8 cellular contexts compared by ENCODE assay signal in the genomic region with DNA sequence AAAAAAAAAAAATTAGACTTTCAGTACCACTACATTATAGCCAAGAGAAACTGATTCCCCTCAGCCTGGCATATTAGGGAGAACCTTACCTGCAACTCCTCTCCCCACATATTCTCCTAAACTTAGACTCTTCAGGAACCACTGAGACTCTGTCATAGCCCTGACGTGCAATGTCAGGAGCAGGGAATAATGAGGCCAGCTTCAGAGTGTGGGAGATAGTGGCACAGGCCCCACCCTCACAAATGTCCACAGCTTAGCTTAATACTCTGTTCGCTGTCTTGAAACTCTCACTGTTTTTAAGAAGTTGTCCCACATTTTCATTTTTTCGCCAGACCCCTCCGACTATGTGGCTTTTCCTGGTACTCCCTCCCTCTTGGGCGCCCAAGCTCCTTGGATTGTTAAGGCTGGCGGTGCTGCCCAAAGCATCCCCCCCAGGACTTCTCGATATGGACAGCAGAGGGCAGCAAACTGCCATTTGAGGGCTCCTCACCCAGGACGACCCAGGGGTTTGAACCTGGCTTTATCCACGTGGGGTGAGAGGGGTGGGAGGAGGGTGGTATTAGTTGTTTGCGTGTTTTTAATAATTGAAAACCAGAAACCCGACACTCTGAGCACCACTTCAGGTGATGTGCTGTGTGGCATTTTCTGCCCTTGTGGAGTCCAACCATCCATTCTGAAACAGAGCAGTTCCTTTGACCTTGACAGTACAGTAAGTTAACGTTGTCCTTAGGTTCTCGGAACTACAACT. TPM values are rescaled to one million over a fixed set of nuclear protein-coding genes. Genes with fewer than 3 reads are reported as not detected.
A peak's percentile ranks its signal among the peaks of the same experiment; 100 is the strongest.
DNase-seq lines count a peak whose midpoint lies in the region; ATAC-seq, FAIRE-seq and TF ChIP-seq lines count a peak whose summit lies in the region.

No MANE protein-coding gene starts in this region.

- H3K4me3 Mint-ChIP-seq in activated naive CD4-positive, alpha-beta T cell treated with anti-CD3 and anti-CD28 coated beads for 36 hours = no peak overlapping the region
- H3K4me3 Mint-ChIP-seq in glutamatergic neuron (ENCODE audit: unreplicated experiment) (no peak overlapping the region), progenitor cell of endocrine pancreas (ENCODE audit: low read depth) (no peak overlapping the region)

- no peaks in the 10 kb centered on the region for H3K36me3 Mint-ChIP-seq in activated naive CD4-positive, alpha-beta T cell treated with anti-CD3 and anti-CD28 coated beads for 36 hours (ENCODE audit: low read depth)
- H3K36me3 Mint-ChIP-seq in glutamatergic neuron (ENCODE audit: unreplicated experiment) (no peaks in the 10 kb centered on the region), progenitor cell of endocrine pancreas (ENCODE audit: insufficient read depth) (no peaks in the 10 kb centered on the region)

- H3K9me3 ChIP-seq in SJCRH30 (replicated peaks) = no peaks in the 10 kb centered on the region

- peak; percentile 95 for TF ChIP-seq RAD21 in Ishikawa (IDR thresholded peaks at IDR 0.05; ENCODE audit: low read depth)

- intact Hi-C loops in activated naive CD4-positive, alpha-beta T cell treated with anti-CD3 and anti-CD28 coated beads for 36 hours (cut with micrococcal nuclease) = loop anchor here (1.0 to 2.0 kb wide), 4 partner anchors 219 to 503 kb away; no protein-coding TSS in a partner anchor

- H3K27ac ChIP-seq in SJCRH30 = no peak overlapping the region

- peak; percentile 91 for TF ChIP-seq CTCF in D721Med (IDR thresholded peaks at IDR 0.05; ENCODE audit: insufficient read depth, missing control alignments)
- TF ChIP-seq CTCF in glutamatergic neuron (IDR thresholded peaks at IDR 0.05; ENCODE audit: partially characterized antibody, unreplicated experiment) = peak; percentile 95
- TF ChIP-seq CTCF in progenitor cell of endocrine pancreas (IDR thresholded peaks at IDR 0.05; ENCODE audit: unreplicated experiment) = peak; percentile 96

- no peaks in the 10 kb centered on the region for H3K4me1 Mint-ChIP-seq in activated naive CD4-positive, alpha-beta T cell treated with anti-CD3 and anti-CD28 coated beads for 36 hours (ENCODE audit: low read depth)
- H3K4me1 Mint-ChIP-seq in glutamatergic neuron (ENCODE audit: low read depth, unreplicated experiment) (no peaks in the 10 kb centered on the region), progenitor cell of endocrine pancreas (ENCODE audit: low read depth) (peaks cover 1% of the 10 kb centered on the region)

- no peak for TF ChIP-seq EP300 in Ishikawa (IDR thresholded peaks at IDR 0.05; ENCODE audit: borderline replicate concordance)

- no peak overlapping the region for H3K4me3 ChIP-seq in SJCRH30

- peaks cover 18% of the 10 kb centered on the region for H3K4me1 ChIP-seq in SJCRH30

- H3K27me3 ChIP-seq in SJCRH30 = no peaks in the 10 kb centered on the region

- H3K27ac Mint-ChIP-seq in activated naive CD4-positive, alpha-beta T cell treated with anti-CD3 and anti-CD28 coated beads for 36 hours = no peak overlapping the region
- H3K27ac Mint-ChIP-seq in glutamatergic neuron (ENCODE audit: unreplicated experiment) (no peak overlapping the region), progenitor cell of endocrine pancreas (no peak overlapping the region)

- H3K9me3 Mint-ChIP-seq in activated naive CD4-positive, alpha-beta T cell treated with anti-CD3 and anti-CD28 coated beads for 36 hours = no peaks in the 10 kb centered on the region
- H3K9me3 Mint-ChIP-seq in glutamatergic neuron (ENCODE audit: unreplicated experiment) (no peaks in the 10 kb centered on the region), progenitor cell of endocrine pancreas (ENCODE audit: low read depth) (no peaks in the 10 kb centered on the region)

- CTCF ChIA-PET in activated naive CD4-positive, alpha-beta T cell treated with anti-CD3 and anti-CD28 coated beads for 36 hours (lab: Charles Lee) = interaction anchor here (0.5 to 3.7 kb wide), 18 partner anchors 9 to 1844 kb away, joined by 3 to 21 read pairs (median 4); no protein-coding TSS in a partner anchor

- no peak for FAIRE-seq in D721Med (lab: Jason Lieb, UNC)

- no peaks in the 10 kb centered on the region for H3K36me3 ChIP-seq in SJCRH30

- DNase-seq in D721Med (ENCODE audit: insufficient read length, low spot score) (peak; percentile 68), SJCRH30 (peak; percentile 79 to 92), glutamatergic neuron (peak; percentile 86), progenitor cell of endocrine pancreas (ENCODE audit: low spot score, unreplicated experiment) (peak; percentile 72)
- peak; percentile 75 for DNase-seq in activated naive CD4-positive, alpha-beta T cell treated with anti-CD3 and anti-CD28 coated beads for 36 hours

- H3K27me3 Mint-ChIP-seq in activated naive CD4-positive, alpha-beta T cell treated with anti-CD3 and anti-CD28 coated beads for 36 hours (ENCODE audit: low read depth) = peaks cover 13% of the 10 kb centered on the region
- H3K27me3 Mint-ChIP-seq in glutamatergic neuron (ENCODE audit: unreplicated experiment) = no peaks in the 10 kb centered on the region
- H3K27me3 Mint-ChIP-seq in progenitor cell of endocrine pancreas = peaks cover 24% of the 10 kb centered on the region

- peak; percentile 96 for ATAC-seq in GM21390 (IDR thresholded peaks at IDR 0.05; ENCODE audit: unreplicated experiment)
- ATAC-seq in HG03095 (IDR thresholded peaks at IDR 0.05; ENCODE audit: unreplicated experiment) = no peak

TF ChIP-seq in Ishikawa, 13 proteins besides CTCF, POLR2A, EP300 and RAD21:
- TF ChIP-seq FOXM1 (IDR thresholded peaks at IDR 0.05; ENCODE audit: borderline replicate concordance, low read depth) (no peak), TEAD4 (IDR thresholded peaks at IDR 0.05) (peak; percentile 6; the same call in 1 of the 2 replicates)

RNA-seq across cellular contexts. Expression of a gene that starts 45.2 kb away (rescaled TPM):
- 0.25 and 0.36 TPM in 2 replicates for total RNA-seq in SJCRH30 (2014; rRNA removed; shearing (Covaris generic))
- total RNA-seq in activated naive CD4-positive, alpha-beta T cell treated with anti-CD3 and anti-CD28 coated beads for 36 hours = not detected
- total RNA-seq in glutamatergic neuron (ENCODE audit: unreplicated experiment) = not detected
- total RNA-seq in progenitor cell of endocrine pancreas = 21.7 and 24.4 TPM in 2 replicates

Comparison
In these comparisons a context has a peak if more than half of its experiments do, and no peak if none do; other contexts are left out.
1. RNA of a gene that starts 45.2 kb away (total RNA-seq): 21.7 to 24.4 TPM in progenitor cell of endocrine pancreas; 0.25 to 0.36 TPM in SJCRH30, not detected in glutamatergic neuron (single experiment) and not detected in activated naive CD4-positive, alpha-beta T cell treated with anti-CD3 and anti-CD28 coated beads for 36 hours; every median in the first group is over 10 times any median in the second.
2. Peak in every context shown above with its lines, with median percentiles within 50 percentile points of each other: DNase-seq and CTCF ChIP-seq.